Comparison of ENCODE assay signal across 23 cellular contexts in genomic region chr2:167192833-167193232, GRCh38.
A peak's percentile ranks its signal among the peaks of the same experiment; 100 is the strongest.
DNase-seq lines count a peak whose midpoint lies in the region; ATAC-seq, FAIRE-seq and TF ChIP-seq lines count a peak whose summit lies in the region.
"Had no signal": no experiment of that assay in that cellular context is flagged by ENCODE, and none has a peak within 500 bp of the region (broad histone marks: within the 10 kb centered on the region; RNA-seq: fewer than 3 reads in every experiment).

No MANE protein-coding gene starts in this region.

- no peaks in the 10 kb centered on the region for H3K79me2 ChIP-seq in osteoblast (ENCODE audit: insufficient read depth, low read length)

- no peaks in the 10 kb centered on the region for H3K36me3 Mint-ChIP-seq in activated CD4-positive, alpha-beta T cell treated with anti-CD3 and anti-CD28 coated beads, Interleukin-2, amount 10 ng/mL, durations not matched to agents 24 days and 14 days (ENCODE audit: low read depth)
- H3K36me3 Mint-ChIP-seq in CD4-positive, alpha-beta T cell (ENCODE audit: low read depth), result no peaks in the 10 kb centered on the region
- H3K36me3 Mint-ChIP-seq: activated naive CD4-positive, alpha-beta T cell treated with anti-CD3 and anti-CD28 coated beads, Interleukin-2, amount 10 ng/mL, durations not matched to agents 7 days and 5 days had no signal

- no peak for DNase-seq in D721Med (ENCODE audit: insufficient read length, low spot score)
- DNase-seq in NCI-H226, result peak; percentile 6
- DNase-seq in epidermal melanocyte (ENCODE audit: insufficient read length, low spot score), result peak; percentile 30
- peak; percentile 29 for DNase-seq in osteoblast (ENCODE audit: insufficient read length, low spot score, missing footprints)
- no peak for DNase-seq in pancreas
- DNase-seq in activated CD4-positive, alpha-beta T cell treated with anti-CD3 and anti-CD28 coated beads, Interleukin-2, amount 10 ng/mL, durations not matched to agents 24 days and 14 days, result no peak
- DNase-seq in CD4-positive, alpha-beta T cell, result no peak
- DNase-seq: activated CD4-positive, alpha-beta T cell treated with anti-CD3 and anti-CD28 coated beads, Interleukin-2, amount 50 U/mL, for 4 hours; activated naive CD4-positive, alpha-beta T cell treated with anti-CD3 and anti-CD28 coated beads, Interleukin-2, amount 10 ng/mL, durations not matched to agents 7 days and 5 days; activated T-cell treated with anti-CD3 and anti-CD28 coated beads for 4 hours; BE2C; brain microvascular endothelial cell; DMS53; NCI-H1417; NCI-H774; stimulated activated CD4-positive, alpha-beta T cell treated with anti-CD3 and anti-CD28 coated beads, Interleukin-4, amount 100 ng/mL, for 4 hours; testis had no signal

- WGBS in pancreas, 2 donors, result 93 to 94% methylated on average over 4 of the region's 4 CpGs

- H3K27me3 ChIP-seq in osteoblast (ENCODE audit: insufficient read depth, low read length) (no peaks in the 10 kb centered on the region), pancreas (no peaks in the 10 kb centered on the region)
- no peaks in the 10 kb centered on the region for H3K27me3 ChIP-seq in CD4-positive, alpha-beta T cell (ENCODE audit: control insufficient read depth, insufficient read depth, low read length)
- H3K27me3 ChIP-seq: BE2C, brain microvascular endothelial cell, neutrophil, testis had no signal

- TF ChIP-seq CTCF in D721Med (IDR thresholded peaks at IDR 0.05; ENCODE audit: insufficient read depth, missing control alignments), result no peak
- TF ChIP-seq CTCF in osteoblast (IDR thresholded peaks at IDR 0.05; ENCODE audit: extremely low read depth, low read depth, low read length), result no peak
- no peak for TF ChIP-seq CTCF in pancreas (IDR thresholded peaks at IDR 0.05)
- TF ChIP-seq CTCF in CD4-positive, alpha-beta T cell (IDR thresholded peaks at IDR 0.05), result no peak

- no peak overlapping the region for H3K4me3 Mint-ChIP-seq in activated CD4-positive, alpha-beta T cell treated with anti-CD3 and anti-CD28 coated beads, Interleukin-2, amount 10 ng/mL, durations not matched to agents 24 days and 14 days
- no peak overlapping the region for H3K4me3 Mint-ChIP-seq in CD4-positive, alpha-beta T cell
- H3K4me3 Mint-ChIP-seq: activated naive CD4-positive, alpha-beta T cell treated with anti-CD3 and anti-CD28 coated beads, Interleukin-2, amount 10 ng/mL, durations not matched to agents 7 days and 5 days had no signal

- H3K4me3 ChIP-seq in osteoblast (ENCODE audit: insufficient read depth, low read length) (peak overlapping the region; percentile 31), pancreas (no peak overlapping the region)
- H3K4me3 ChIP-seq: HAP-1, skin epidermis, testis had no signal

- POLR2A ChIA-PET in CD4-positive, alpha-beta T cell (lab: Charles Lee), result no interaction called here

- H3K4me2 ChIP-seq in osteoblast (ENCODE audit: insufficient read depth, low read length), result peak overlapping the region; percentile 70

- no peaks in the 10 kb centered on the region for H3K27me3 Mint-ChIP-seq in activated CD4-positive, alpha-beta T cell treated with anti-CD3 and anti-CD28 coated beads, Interleukin-2, amount 10 ng/mL, durations not matched to agents 24 days and 14 days
- no peaks in the 10 kb centered on the region for H3K27me3 Mint-ChIP-seq in CD4-positive, alpha-beta T cell
- H3K27me3 Mint-ChIP-seq: activated naive CD4-positive, alpha-beta T cell treated with anti-CD3 and anti-CD28 coated beads, Interleukin-2, amount 10 ng/mL, durations not matched to agents 7 days and 5 days had no signal

- peak overlapping the region; percentile 43 for H2AFZ ChIP-seq in osteoblast (ENCODE audit: low read length)

- ATAC-seq in pancreas (no peak), GM21786 (IDR thresholded peaks at IDR 0.05; ENCODE audit: unreplicated experiment) (no peak)
- ATAC-seq in CD4-positive, alpha-beta T cell (ENCODE audit: poor library complexity), result no peak
- ATAC-seq: esophagus mucosa had no signal

- intact Hi-C loops in pancreas (cut with DNase I), result no loop called here
- intact Hi-C loops in activated CD4-positive, alpha-beta T cell treated with anti-CD3 and anti-CD28 coated beads, Interleukin-2, amount 10 ng/mL, durations not matched to agents 24 days and 14 days (cut with micrococcal nuclease), result no loop called here
- intact Hi-C loops in CD4-positive, alpha-beta T cell (cut with DNase I, micrococcal nuclease), result no loop called here

- CTCF ChIA-PET in CD4-positive, alpha-beta T cell (lab: Charles Lee), result no interaction called here

- no peaks in the 10 kb centered on the region for H4K20me1 ChIP-seq in osteoblast (ENCODE audit: insufficient read depth, low read length)

- H3K36me3 ChIP-seq in osteoblast (ENCODE audit: insufficient read depth, low read length) (no peaks in the 10 kb centered on the region), pancreas (no peaks in the 10 kb centered on the region)
- H3K36me3 ChIP-seq: BE2C, brain microvascular endothelial cell, HAP-1, neutrophil had no signal

- H3K9me3 Mint-ChIP-seq in activated CD4-positive, alpha-beta T cell treated with anti-CD3 and anti-CD28 coated beads, Interleukin-2, amount 10 ng/mL, durations not matched to agents 24 days and 14 days, result no peaks in the 10 kb centered on the region
- no peaks in the 10 kb centered on the region for H3K9me3 Mint-ChIP-seq in CD4-positive, alpha-beta T cell
- H3K9me3 Mint-ChIP-seq: activated naive CD4-positive, alpha-beta T cell treated with anti-CD3 and anti-CD28 coated beads, Interleukin-2, amount 10 ng/mL, durations not matched to agents 7 days and 5 days had no signal

- H3K27ac ChIP-seq in osteoblast (ENCODE audit: low read depth, low read length) (peak overlapping the region; percentile 60), pancreas (no peak overlapping the region)
- H3K27ac ChIP-seq in CD4-positive, alpha-beta T cell (ENCODE audit: low read depth, low read length), result no peak overlapping the region
- H3K27ac ChIP-seq: brain microvascular endothelial cell, neutrophil, skin epidermis, testis had no signal

- H3K27ac Mint-ChIP-seq in activated CD4-positive, alpha-beta T cell treated with anti-CD3 and anti-CD28 coated beads, Interleukin-2, amount 10 ng/mL, durations not matched to agents 24 days and 14 days, result no peak overlapping the region
- H3K27ac Mint-ChIP-seq in CD4-positive, alpha-beta T cell, result no peak overlapping the region
- H3K27ac Mint-ChIP-seq: activated naive CD4-positive, alpha-beta T cell treated with anti-CD3 and anti-CD28 coated beads, Interleukin-2, amount 10 ng/mL, durations not matched to agents 7 days and 5 days had no signal

- no peaks in the 10 kb centered on the region for H3K9me3 ChIP-seq in osteoblast (ENCODE audit: low read depth, low read length)
- no peaks in the 10 kb centered on the region for H3K9me3 ChIP-seq in pancreas
- H3K9me3 ChIP-seq in CD4-positive, alpha-beta T cell (ENCODE audit: control insufficient read depth, low read length), result no peaks in the 10 kb centered on the region
- H3K9me3 ChIP-seq: BE2C, HAP-1, neutrophil, testis had no signal

- FAIRE-seq in D721Med (lab: Jason Lieb, UNC), result peak; percentile 38
- FAIRE-seq in pancreas (lab: Jason Lieb, UNC), result no peak
- FAIRE-seq: HTR-8/SVneo had no signal

- H3K4me1 ChIP-seq in osteoblast (ENCODE audit: insufficient read depth, low read length) (peaks cover 59% of the 10 kb centered on the region), pancreas (peaks cover 16 to 25% (median 17%) of the 10 kb centered on the region in 3 donors)
- H3K4me1 ChIP-seq: BE2C, HAP-1, testis had no signal

- H3K4me1 Mint-ChIP-seq in activated CD4-positive, alpha-beta T cell treated with anti-CD3 and anti-CD28 coated beads, Interleukin-2, amount 10 ng/mL, durations not matched to agents 24 days and 14 days, result no peaks in the 10 kb centered on the region
- H3K4me1 Mint-ChIP-seq in CD4-positive, alpha-beta T cell (ENCODE audit: low read depth), result peaks cover 7% of the 10 kb centered on the region
- H3K4me1 Mint-ChIP-seq: activated naive CD4-positive, alpha-beta T cell treated with anti-CD3 and anti-CD28 coated beads, Interleukin-2, amount 10 ng/mL, durations not matched to agents 7 days and 5 days had no signal

Comparison
In these comparisons a context has a peak if more than half of its experiments do, and no peak if none do; other contexts are left out.
1. DNase-seq: peak in NCI-H226 (single experiment), epidermal melanocyte (single experiment) and osteoblast (single experiment); none in D721Med (single experiment), pancreas (0 of 6), activated CD4-positive, alpha-beta T cell treated with anti-CD3 and anti-CD28 coated beads, Interleukin-2, amount 10 ng/mL, durations not matched to agents 24 days and 14 days (single experiment) and CD4-positive, alpha-beta T cell (0 of 10).